1 cellular context compared by ENCODE assay signal in the genomic region with DNA sequence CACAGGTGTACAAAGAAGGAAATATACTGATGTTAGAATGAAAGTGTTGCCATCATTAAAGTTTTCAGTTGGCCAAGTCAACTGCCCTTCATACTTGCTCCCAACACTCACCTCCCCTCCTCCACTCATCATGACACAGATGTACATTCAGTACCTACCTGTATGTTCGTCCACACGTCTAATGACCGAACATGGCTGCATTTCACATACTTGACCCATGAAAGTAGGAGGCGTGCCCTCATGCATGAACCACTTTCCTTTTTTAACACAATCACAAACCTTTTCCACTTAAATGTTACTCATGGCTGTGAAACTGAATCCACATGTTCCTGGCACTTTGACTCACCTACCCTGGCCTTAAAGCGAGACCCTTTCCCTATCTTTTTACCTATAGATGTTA.
TF ChIP-seq lines count a peak whose summit lies in the region.

No MANE protein-coding gene starts in this region.

TF ChIP-seq in K562, 482 proteins besides CTCF, POLR2A, EP300 and RAD21:
- TF ChIP-seq ID3 (CRISPR knock-in tag; IDR thresholded peaks at IDR 0.05) (no peak), ID3 (tag; IDR thresholded peaks at IDR 0.05) (no peak), SUPT5H (IDR thresholded peaks at IDR 0.05) (0 out of 2 replicates have a peak, but pooled peaks have one; percentile 47), FOXA3 (CRISPR knock-in tag; conservative IDR thresholded peaks at IDR 0.05 in 1 of 2, IDR thresholded peaks at IDR 0.05 in 1 of 2) (0 out of 4 replicates have a peak, but pooled peaks of 1 of the 2 experiments have one; percentile 30)
